Comparison of ENCODE assay signal across 1 cellular context in genomic region chr2:33069894-33070651, GRCh38.
TF ChIP-seq lines count a peak whose summit lies in the region.

No MANE protein-coding gene starts in this region.

TF ChIP-seq in WTC11, 78 proteins besides CTCF, POLR2A, EP300 and RAD21 (continued from another document):
- TF ChIP-seq, protein P1, sequence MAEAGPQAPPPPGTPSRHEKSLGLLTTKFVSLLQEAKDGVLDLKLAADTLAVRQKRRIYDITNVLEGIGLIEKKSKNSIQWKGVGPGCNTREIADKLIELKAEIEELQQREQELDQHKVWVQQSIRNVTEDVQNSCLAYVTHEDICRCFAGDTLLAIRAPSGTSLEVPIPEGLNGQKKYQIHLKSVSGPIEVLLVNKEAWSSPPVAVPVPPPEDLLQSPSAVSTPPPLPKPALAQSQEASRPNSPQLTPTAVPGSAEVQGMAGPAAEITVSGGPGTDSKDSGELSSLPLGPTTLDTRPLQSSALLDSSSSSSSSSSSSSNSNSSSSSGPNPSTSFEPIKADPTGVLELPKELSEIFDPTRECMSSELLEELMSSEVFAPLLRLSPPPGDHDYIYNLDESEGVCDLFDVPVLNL (CRISPR knock-in tag; IDR thresholded peaks at IDR 0.05; ENCODE audit: borderline replicate concordance, low read depth): no peak
- TF ChIP-seq TCF7 (CRISPR knock-in tag; IDR thresholded peaks at IDR 0.05; ENCODE audit: low read depth): no peak
- TF ChIP-seq NR1H2 (CRISPR knock-in tag; IDR thresholded peaks at IDR 0.05): no peak
- no peak for TF ChIP-seq ZBTB21 (CRISPR knock-in tag; IDR thresholded peaks at IDR 0.05; ENCODE audit: borderline replicate concordance)
- no peak for TF ChIP-seq MXD4 (CRISPR knock-in tag; IDR thresholded peaks at IDR 0.05; ENCODE audit: borderline replicate concordance)
- no peak for TF ChIP-seq IRF2 (CRISPR knock-in tag; IDR thresholded peaks at IDR 0.05; ENCODE audit: borderline replicate concordance, low read depth)
- TF ChIP-seq, protein P2, sequence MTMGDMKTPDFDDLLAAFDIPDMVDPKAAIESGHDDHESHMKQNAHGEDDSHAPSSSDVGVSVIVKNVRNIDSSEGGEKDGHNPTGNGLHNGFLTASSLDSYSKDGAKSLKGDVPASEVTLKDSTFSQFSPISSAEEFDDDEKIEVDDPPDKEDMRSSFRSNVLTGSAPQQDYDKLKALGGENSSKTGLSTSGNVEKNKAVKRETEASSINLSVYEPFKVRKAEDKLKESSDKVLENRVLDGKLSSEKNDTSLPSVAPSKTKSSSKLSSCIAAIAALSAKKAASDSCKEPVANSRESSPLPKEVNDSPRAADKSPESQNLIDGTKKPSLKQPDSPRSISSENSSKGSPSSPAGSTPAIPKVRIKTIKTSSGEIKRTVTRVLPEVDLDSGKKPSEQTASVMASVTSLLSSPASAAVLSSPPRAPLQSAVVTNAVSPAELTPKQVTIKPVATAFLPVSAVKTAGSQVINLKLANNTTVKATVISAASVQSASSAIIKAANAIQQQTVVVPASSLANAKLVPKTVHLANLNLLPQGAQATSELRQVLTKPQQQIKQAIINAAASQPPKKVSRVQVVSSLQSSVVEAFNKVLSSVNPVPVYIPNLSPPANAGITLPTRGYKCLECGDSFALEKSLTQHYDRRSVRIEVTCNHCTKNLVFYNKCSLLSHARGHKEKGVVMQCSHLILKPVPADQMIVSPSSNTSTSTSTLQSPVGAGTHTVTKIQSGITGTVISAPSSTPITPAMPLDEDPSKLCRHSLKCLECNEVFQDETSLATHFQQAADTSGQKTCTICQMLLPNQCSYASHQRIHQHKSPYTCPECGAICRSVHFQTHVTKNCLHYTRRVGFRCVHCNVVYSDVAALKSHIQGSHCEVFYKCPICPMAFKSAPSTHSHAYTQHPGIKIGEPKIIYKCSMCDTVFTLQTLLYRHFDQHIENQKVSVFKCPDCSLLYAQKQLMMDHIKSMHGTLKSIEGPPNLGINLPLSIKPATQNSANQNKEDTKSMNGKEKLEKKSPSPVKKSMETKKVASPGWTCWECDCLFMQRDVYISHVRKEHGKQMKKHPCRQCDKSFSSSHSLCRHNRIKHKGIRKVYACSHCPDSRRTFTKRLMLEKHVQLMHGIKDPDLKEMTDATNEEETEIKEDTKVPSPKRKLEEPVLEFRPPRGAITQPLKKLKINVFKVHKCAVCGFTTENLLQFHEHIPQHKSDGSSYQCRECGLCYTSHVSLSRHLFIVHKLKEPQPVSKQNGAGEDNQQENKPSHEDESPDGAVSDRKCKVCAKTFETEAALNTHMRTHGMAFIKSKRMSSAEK (CRISPR knock-in tag; IDR thresholded peaks at IDR 0.05; ENCODE audit: borderline replicate concordance): no peak
- TF ChIP-seq HMGA2 (CRISPR knock-in tag; IDR thresholded peaks at IDR 0.05): no peak
- TF ChIP-seq ZNF121 (CRISPR knock-in tag; IDR thresholded peaks at IDR 0.05): no peak
